In the genomic region with DNA sequence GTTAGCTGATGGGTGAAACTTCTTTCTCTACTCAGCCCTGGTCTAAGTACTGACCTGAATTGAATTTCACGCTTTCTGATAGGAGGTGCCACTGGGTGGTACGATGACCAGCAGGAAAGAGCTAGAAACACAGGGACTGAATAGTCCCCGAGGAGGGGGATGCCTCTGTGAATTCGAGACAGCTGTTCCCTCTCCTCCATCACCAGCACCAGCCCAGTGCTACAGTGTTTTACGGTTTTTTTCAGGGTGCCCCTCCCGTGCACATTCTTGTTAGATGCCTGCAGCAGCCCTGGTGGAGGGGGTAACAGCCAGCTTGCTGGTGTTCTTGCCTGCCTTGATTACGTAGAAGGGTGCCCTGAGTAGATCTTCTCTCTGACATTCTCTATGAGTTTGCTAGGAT, we compare ENCODE assay signal across 16 cellular contexts. TPM values are rescaled to one million over a fixed set of nuclear protein-coding genes. Genes with fewer than 3 reads are reported as not detected.
A peak's percentile ranks its signal among the peaks of the same experiment; 100 is the strongest.
DNase-seq lines count a peak whose midpoint lies in the region; ATAC-seq and TF ChIP-seq lines count a peak whose summit lies in the region.
"Had no signal": no experiment of that assay in that cellular context is flagged by ENCODE, and none has a peak within 500 bp of the region (broad histone marks: within the 10 kb centered on the region; RNA-seq: fewer than 3 reads in every experiment).

No MANE protein-coding gene starts in this region.

- H3K27ac ChIP-seq in SJCRH30 = peak overlapping the region; percentile 90

- peak overlapping the region; percentile 51 for H3K4me3 Mint-ChIP-seq in glutamatergic neuron (ENCODE audit: unreplicated experiment)
- H3K4me3 Mint-ChIP-seq in neural crest cell = peak overlapping the region; percentile 32
- H3K4me3 Mint-ChIP-seq: IgD-negative memory B cell had no signal

- H3K36me3 ChIP-seq in SJCRH30 = peaks cover 18% of the 10 kb centered on the region
- H3K36me3 ChIP-seq: BE2C had no signal

- no peak for ATAC-seq in HG02981 (IDR thresholded peaks at IDR 0.05; ENCODE audit: unreplicated experiment)

- peaks cover 7% of the 10 kb centered on the region; the same call in 1 of the 2 replicates for H3K9me3 ChIP-seq in SJCRH30 (replicated peaks)
- H3K9me3 ChIP-seq: BE2C had no signal

- peak; percentile 77 to 91 for DNase-seq in NCI-H524 (lab: John Stamatoyannopoulos, UW)
- peak; percentile 96 to 98 for DNase-seq in SJCRH30
- no peak for DNase-seq in glutamatergic neuron
- DNase-seq in neural crest cell (ENCODE audit: low read depth, low spot score) = no peak
- DNase-seq in NCI-H2196 (lab: John Stamatoyannopoulos, UW; ENCODE audit: unreplicated experiment) = no peak
- no peak for DNase-seq in NCI-H446 (lab: John Stamatoyannopoulos, UW)
- DNase-seq: BE2C, EL, GF-D8, MV-4-11, NCI-H1694, NCI-H2081, NCI-H510A, OCI-M1 had no signal

- H3K4me1 ChIP-seq in SJCRH30 = peaks cover 49% of the 10 kb centered on the region
- H3K4me1 ChIP-seq: BE2C had no signal

- H3K27ac Mint-ChIP-seq in glutamatergic neuron (ENCODE audit: unreplicated experiment) (peak overlapping the region; percentile 70), neural crest cell (ENCODE audit: unreplicated experiment) (no peak overlapping the region)

- H3K4me3 ChIP-seq in SJCRH30 = peak overlapping the region; percentile 6

- H3K27me3 Mint-ChIP-seq in glutamatergic neuron (ENCODE audit: unreplicated experiment) (peaks cover 7% of the 10 kb centered on the region), neural crest cell (ENCODE audit: low read depth) (no peaks in the 10 kb centered on the region)

- H3K27me3 ChIP-seq in SJCRH30 = no peaks in the 10 kb centered on the region
- H3K27me3 ChIP-seq: BE2C had no signal

- H3K4me1 Mint-ChIP-seq in glutamatergic neuron (ENCODE audit: low read depth, unreplicated experiment) (peaks cover 12% of the 10 kb centered on the region), neural crest cell (peaks cover 55% of the 10 kb centered on the region)
- H3K4me1 Mint-ChIP-seq: IgD-negative memory B cell had no signal

- H3K36me3 Mint-ChIP-seq in glutamatergic neuron (ENCODE audit: unreplicated experiment) (no peaks in the 10 kb centered on the region), neural crest cell (ENCODE audit: low read depth) (peaks cover 12% of the 10 kb centered on the region)

- no peak for TF ChIP-seq CTCF in glutamatergic neuron (IDR thresholded peaks at IDR 0.05; ENCODE audit: partially characterized antibody, unreplicated experiment)
- TF ChIP-seq CTCF in neural crest cell (conservative IDR thresholded peaks at IDR 0.05) = no peak

- H3K9me3 Mint-ChIP-seq in glutamatergic neuron (ENCODE audit: unreplicated experiment) (peaks cover 9% of the 10 kb centered on the region), neural crest cell (peaks cover 6% of the 10 kb centered on the region)

RNA-seq across cellular contexts. Expression of a gene that starts 7.1 kb away (rescaled TPM):
- total RNA-seq in SJCRH30 (2014; rRNA removed; shearing (Covaris generic)) = 37.3 and 38.9 TPM in 2 replicates
- 12.2 TPM for total RNA-seq in glutamatergic neuron (ENCODE audit: unreplicated experiment)
- 29.1 and 39.6 TPM in 2 replicates for total RNA-seq in neural crest cell

Comparison
In these comparisons a context has a peak if more than half of its experiments do, and no peak if none do; other contexts are left out.
1. DNase-seq: peak in NCI-H524 (2 of 2) and SJCRH30 (2 of 2); none in glutamatergic neuron (single experiment), neural crest cell (single experiment), NCI-H2196 (single experiment) and NCI-H446 (0 of 2).